In the genomic region with DNA sequence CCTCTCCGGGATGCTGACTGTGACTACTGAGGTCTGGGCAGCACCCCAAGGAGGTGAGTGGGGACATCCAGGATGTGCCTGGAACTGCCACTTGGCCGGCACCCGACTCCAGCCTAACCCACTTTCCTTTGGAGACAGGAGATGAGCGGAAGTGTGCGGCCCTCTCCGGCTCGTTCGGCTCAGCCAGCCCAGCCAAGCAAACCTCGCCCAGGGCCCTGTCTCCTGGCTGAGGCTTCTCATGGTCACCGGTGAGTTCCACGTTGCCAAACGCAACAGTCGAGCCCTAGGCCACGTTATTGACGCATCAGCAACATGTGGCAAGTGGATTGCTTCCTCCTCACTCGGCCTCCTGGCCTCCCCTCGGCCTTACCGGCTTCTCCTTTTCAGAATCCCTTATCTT, we compare ENCODE assay signal across 26 cellular contexts. TPM values are rescaled to one million over a fixed set of nuclear protein-coding genes. Genes with fewer than 3 reads are reported as not detected.
"Had no signal": no experiment of that assay in that cellular context is flagged by ENCODE, and none has a peak within 500 bp of the region (broad histone marks: within the 10 kb centered on the region; RNA-seq: fewer than 3 reads in every experiment).

No MANE protein-coding gene starts in this region.

- H3K4me3 ChIP-seq: K562, SJSA1, SK-N-MC had no signal

- H3K36me3 ChIP-seq: SJSA1 had no signal

- DNase-seq: NCI-H1092, NCI-H1105 treated with DMSO at 0.1 percent for 48 hours, NCI-H1417 treated with DMSO at 0.1 percent for 48 hours, NCI-H146, NCI-H1694 treated with DMSO at 0.1 percent for 48 hours, NCI-H1930, NCI-H2081, NCI-H2107, NCI-H226, NCI-H446, NCI-H510A, NCI-H524 treated with DMSO at 0.1 percent for 48 hours, NCI-H69, NCI-H774, Right ventricle myocardium superior, RPMI8226, SIG-M5 had no signal

- H3K4me1 ChIP-seq: SJSA1 had no signal

- H3K4me2 ChIP-seq: KMS-11 had no signal

- H3K9me3 ChIP-seq: SJSA1 had no signal

- H3K9ac ChIP-seq: KMS-11 had no signal

- H3K27ac ChIP-seq: HL-60, KMS-11, SJSA1, SK-N-MC had no signal

- FAIRE-seq: K562, RCC 7860 had no signal

RNA-seq across cellular contexts. Expression of a gene that starts 5.5 kb away (rescaled TPM):
- total RNA-seq: K562, LHCN-M2, MCF 10A, SJSA1 had no signal
- polyA plus RNA-seq: IgD-negative memory B cell had no signal

RNA-seq across cellular contexts. Expression of a gene that starts 26.0 kb away (rescaled TPM):
- polyA plus RNA-seq: IgD-negative memory B cell, K562 had no signal
